Comparison of ENCODE assay signal across 27 cellular contexts in genomic region chr2:236696866-236697265, GRCh38.
A peak's percentile ranks its signal among the peaks of the same experiment; 100 is the strongest.
DNase-seq lines count a peak whose midpoint lies in the region; TF ChIP-seq lines count a peak whose summit lies in the region.
"Had no signal": no experiment of that assay in that cellular context is flagged by ENCODE, and none has a peak within 500 bp of the region (broad histone marks: within the 10 kb centered on the region; RNA-seq: fewer than 3 reads in every experiment).

No MANE protein-coding gene starts in this region.

- no peaks in the 10 kb centered on the region for H3K36me3 ChIP-seq in HEK293 (ENCODE audit: control insufficient read depth in 2 of 2, insufficient read depth in 1 of 2, low read length in 2 of 2)
- H3K36me3 ChIP-seq: BE2C; BLaER1; BLaER1 treated with 17β-estradiol and CSF1 and Interleukin-3, amounts not matched to agents 10 nM and 100 nM had no signal

- DNase-seq in Ammon's horn (ENCODE audit: low spot score): no peak
- DNase-seq: 8988T; ACHN; AML-193; BE2C; C1 segment of cervical spinal cord; Caco-2; Calu3; CD4-positive, alpha-beta memory T cell; CD4-positive, alpha-beta T cell; CD4-positive, CD25-positive, alpha-beta regulatory T cell; CD8-positive, alpha-beta memory T cell; CD8-positive, alpha-beta T cell; COR-L47; DMS 273 treated with DMSO at 0.1 percent for 48 hours; DMS153; DMS53; DMS79; DMS79 treated with DMSO at 0.1 percent for 48 hours; DND-41; EL had no signal

- TF ChIP-seq CTCF in HEK293 (tag by site-specific recombination; IDR thresholded peaks at IDR 0.05): no peak

- H3K27ac ChIP-seq in HEK293 (ENCODE audit: extremely low read depth, low read depth, low read length): no peak overlapping the region
- H3K27ac ChIP-seq: 22Rv1; A549; BLaER1; BLaER1 treated with 17β-estradiol and CSF1 and Interleukin-3, amounts not matched to agents 10 nM and 100 nM; C4-2B had no signal

- POLR2A ChIA-PET in HEK293 (lab: Yijun Ruan, JAX): no interaction called here

- no peaks in the 10 kb centered on the region for H3K4me1 ChIP-seq in HEK293 (ENCODE audit: control insufficient read depth, insufficient read depth, low read length)
- H3K4me1 ChIP-seq: A549, BE2C had no signal

- CTCF ChIA-PET in HEK293 (lab: Yijun Ruan, JAX): no interaction called here

- no peak overlapping the region for H3K4me3 ChIP-seq in HEK293 (ENCODE audit: low read depth, low read length)
- H3K4me3 ChIP-seq: A549; BLaER1; BLaER1 treated with 17β-estradiol and CSF1 and Interleukin-3, amounts not matched to agents 10 nM and 100 nM had no signal

- no peaks in the 10 kb centered on the region for H3K9me3 ChIP-seq in HEK293 (ENCODE audit: control insufficient read depth, insufficient read depth, low read depth, low read length)
- H3K9me3 ChIP-seq: A549; BE2C; BLaER1; BLaER1 treated with 17β-estradiol and CSF1 and Interleukin-3, amounts not matched to agents 10 nM and 100 nM; Caco-2 had no signal

TF ChIP-seq in HEK293, 187 proteins besides CTCF, POLR2A, EP300 and RAD21:
- peak; percentile 94 for TF ChIP-seq ZFHX2 (tag by site-specific recombination; conservative IDR thresholded peaks at IDR 0.05)
- peak; percentile 99 for TF ChIP-seq EGR2 (tag by site-specific recombination; IDR thresholded peaks at IDR 0.05; ENCODE audit: low read depth)
- TF ChIP-seq KLF1 (tag by site-specific recombination; IDR thresholded peaks at IDR 0.05): peak; percentile 56
- TF ChIP-seq ZNF830 (tag by site-specific recombination; IDR thresholded peaks at IDR 0.05; ENCODE audit: low read depth): no peak
